Comparison of ENCODE assay signal across 9 cellular contexts in the genomic region with DNA sequence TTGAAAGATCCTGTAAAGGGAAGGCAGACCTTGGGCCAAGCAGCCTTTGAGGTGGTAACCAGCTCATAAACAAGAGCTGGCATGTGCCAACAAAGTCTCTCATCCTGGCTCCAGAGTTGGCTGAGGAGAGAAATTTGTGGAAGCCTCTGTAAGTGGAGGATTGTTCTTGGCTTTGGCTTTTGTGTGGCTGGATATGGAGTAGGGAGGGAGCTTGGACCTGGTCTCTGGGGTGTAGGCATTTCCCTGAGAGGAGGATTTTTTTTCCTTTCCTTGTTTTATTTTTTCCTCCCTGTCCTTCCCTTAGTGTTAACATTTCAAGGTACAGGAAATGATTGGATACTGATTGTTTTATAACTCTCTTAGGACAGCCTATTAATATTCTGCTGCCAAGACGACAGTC.
DNase-seq lines count a peak whose midpoint lies in the region; ATAC-seq and TF ChIP-seq lines count a peak whose summit lies in the region.
"Had no signal": no experiment of that assay in that cellular context is flagged by ENCODE, and none has a peak within 500 bp of the region (broad histone marks: within the 10 kb centered on the region; RNA-seq: fewer than 3 reads in every experiment).

No MANE protein-coding gene starts in this region.

- no peaks in the 10 kb centered on the region for H3K36me3 ChIP-seq in mammary epithelial cell (ENCODE audit: insufficient read depth, low read length)
- no peaks in the 10 kb centered on the region for H3K36me3 ChIP-seq in transverse colon

- peak; percentile 49 for DNase-seq in NCI-H226
- peak; percentile 65 for DNase-seq in mammary epithelial cell
- DNase-seq in medulla oblongata (ENCODE audit: extremely low spot score) = peak; percentile 69
- no peak for DNase-seq in transverse colon
- no peak for DNase-seq in cortex of kidney (lab: John Stamatoyannopoulos, UW)
- DNase-seq in Kasumi-1 (lab: John Stamatoyannopoulos, UW) = no peak
- DNase-seq: activated CD4-positive, alpha-beta T cell treated with anti-CD3 and anti-CD28 coated beads for 36 hours; activated naive CD8-positive, alpha-beta T cell treated with anti-CD3 and anti-CD28 coated beads for 36 hours had no signal

- H4K20me1 ChIP-seq in mammary epithelial cell (ENCODE audit: insufficient read depth, low read length) = no peaks in the 10 kb centered on the region

- CTCF ChIA-PET in mammary epithelial cell (lab: Charles Lee; ENCODE audit: low non-redundant PET) = no interaction called here

- H3K79me2 ChIP-seq in mammary epithelial cell (ENCODE audit: insufficient read depth, low read length) = peaks cover 77% of the 10 kb centered on the region

- in situ Hi-C loops in mammary epithelial cell (cut with MboI; ENCODE audit: low sequenced_read_pairs in 2 of 2) = no loop called here
- in situ Hi-C loops in transverse colon (cut with MboI; ENCODE audit: low pct_ligation_motif_present in 1 of 4, low pct_unique_long_range_greater_than_20kb in 1 of 4, low sequenced_read_pairs in 3 of 4) = no loop called here

- H3K4me3 ChIP-seq in mammary epithelial cell (replicated peaks in 1 of 3; ENCODE audit: insufficient read depth in 1 of 3, low read depth in 2 of 3, low read length in 3 of 3) (peak overlapping the region in 1 of 3 experiments; percentile 0), transverse colon (no peak overlapping the region)

- TF ChIP-seq POLR2A in transverse colon (IDR thresholded peaks at IDR 0.05) = no peak

- peak overlapping the region; percentile 45 for H3K9ac ChIP-seq in mammary epithelial cell (ENCODE audit: insufficient read depth, low read length)

- no TSS peak for BruUV-seq in mammary epithelial cell (replicated peaks; lab: Mats Ljungman, UMichigan)

- H2AFZ ChIP-seq in mammary epithelial cell (ENCODE audit: low read depth, low read length) = peak overlapping the region; percentile 22

- H3K4me1 ChIP-seq in mammary epithelial cell (ENCODE audit: insufficient read depth, low read length) (peaks cover 49% of the 10 kb centered on the region), transverse colon (peaks cover 10 to 40% (median 18%) of the 10 kb centered on the region in 4 donors)

- TF ChIP-seq EP300 in transverse colon (IDR thresholded peaks at IDR 0.05; ENCODE audit: low read depth) = no peak

- no peak for ATAC-seq in HG03521 (IDR thresholded peaks at IDR 0.05; ENCODE audit: unreplicated experiment)
- ATAC-seq: activated CD4-positive, alpha-beta T cell treated with anti-CD3 and anti-CD28 coated beads for 36 hours had no signal

- H3K27me3 ChIP-seq in mammary epithelial cell (ENCODE audit: insufficient read depth, low read length) (no peaks in the 10 kb centered on the region), transverse colon (no peaks in the 10 kb centered on the region)

- H3K27ac ChIP-seq in mammary epithelial cell (ENCODE audit: insufficient read depth, low read depth, low read length) (peak overlapping the region; percentile 59), transverse colon (peak overlapping the region in 3 of 4 donors; percentile 29 to 44 (median 40))

- intact Hi-C loops in mammary epithelial cell (cut with micrococcal nuclease) = loop anchor here (5.0 to 10.0 kb wide), 2 partner anchors 89 to 114 kb away; no protein-coding TSS in a partner anchor
- intact Hi-C loops in transverse colon (cut with DNase I; ENCODE audit: low total_unique reads) = no loop called here

- H3K9me3 ChIP-seq in mammary epithelial cell (replicated peaks; ENCODE audit: insufficient read depth, low read length) = no peaks in the 10 kb centered on the region
- no peaks in the 10 kb centered on the region for H3K9me3 ChIP-seq in transverse colon

- no peak for TF ChIP-seq CTCF in mammary epithelial cell (conservative IDR thresholded peaks at IDR 0.05 in 1 of 2, IDR thresholded peaks at IDR 0.05 in 1 of 2; ENCODE audit: extremely low read depth in 1 of 2, insufficient read depth in 1 of 2, low read depth in 1 of 2, low read length in 2 of 2)
- TF ChIP-seq CTCF in transverse colon (IDR thresholded peaks at IDR 0.05) = no peak

- 0% methylated on average over 1 of the region's 1 CpG for whole genome bisulfite sequencing in mammary epithelial cell (ENCODE audit: low coverage, missing lambda C conversion rate)
- 0 to 39% methylated on average over 1 of the region's 1 CpG for WGBS in transverse colon (ENCODE audit: low coverage in 1 of 2), 2 donors

- H3K4me2 ChIP-seq in mammary epithelial cell (ENCODE audit: insufficient read depth, low read depth, low read length) = peak overlapping the region; percentile 79

- dilution Hi-C loops in mammary epithelial cell (cut with HindIII; ENCODE audit: low sequenced_read_pairs) = no loop called here

Comparison
In these comparisons a context has a peak if more than half of its experiments do, and no peak if none do; other contexts are left out.
1. DNase-seq: peak in NCI-H226 (single experiment), mammary epithelial cell (single experiment) and medulla oblongata (single experiment); none in transverse colon (single experiment), cortex of kidney (single experiment) and Kasumi-1 (0 of 2).